Comparison of ENCODE assay signal across 19 cellular contexts in the genomic region with DNA sequence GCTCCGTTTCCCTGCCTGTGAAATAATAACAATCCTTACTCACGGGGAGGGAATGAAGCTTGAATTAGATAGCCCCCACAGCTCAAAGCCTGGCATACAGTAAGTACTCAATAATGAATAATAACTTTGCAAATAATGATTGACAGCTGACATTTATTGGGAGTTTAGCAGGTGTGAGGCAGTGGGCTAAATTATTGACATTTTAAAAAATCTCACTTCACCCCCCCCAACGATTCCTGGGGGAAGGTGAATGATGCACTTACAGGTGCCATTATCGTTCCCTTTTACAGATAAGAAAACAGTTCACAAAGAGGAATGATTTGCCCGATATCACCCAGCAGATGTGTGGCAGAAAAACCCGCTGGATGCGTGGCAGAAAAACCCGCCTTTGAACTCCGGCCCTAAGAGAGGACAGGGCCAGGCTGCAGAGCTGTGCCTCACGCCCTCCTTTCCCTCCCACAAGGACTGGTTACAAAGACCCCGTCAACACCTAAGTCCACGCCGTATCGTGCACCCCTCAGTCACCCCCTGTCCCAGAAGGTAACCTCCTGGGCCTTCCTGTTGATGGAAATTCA.
A peak's percentile ranks its signal among the peaks of the same experiment; 100 is the strongest.
DNase-seq lines count a peak whose midpoint lies in the region; ATAC-seq, FAIRE-seq and TF ChIP-seq lines count a peak whose summit lies in the region.
"Had no signal": no experiment of that assay in that cellular context is flagged by ENCODE, and none has a peak within 500 bp of the region (broad histone marks: within the 10 kb centered on the region; RNA-seq: fewer than 3 reads in every experiment).

No MANE protein-coding gene starts in this region.

- no peak for TF ChIP-seq RAD21 in A549 (conservative IDR thresholded peaks at IDR 0.05 in 1 of 2, IDR thresholded peaks at IDR 0.05 in 1 of 2)
- no peak for TF ChIP-seq RAD21 in K562 (CRISPR knock-in tag; conservative IDR thresholded peaks at IDR 0.05 in 1 of 2, IDR thresholded peaks at IDR 0.05 in 1 of 2)

- H2BK15ac ChIP-seq in H9 (ENCODE audit: low read depth, low read length), result no peak overlapping the region

- DNase-seq in A549 (ENCODE audit: low read depth in 1 of 2, low spot score in 1 of 2), result no peak
- DNase-seq in K562 (ENCODE audit: extremely low read depth in 1 of 4, low spot score in 3 of 4), result no peak
- DNase-seq in lower lobe of right lung, result no peak
- DNase-seq in stomach, result no peak
- no peak for DNase-seq in WERI-Rb-1
- DNase-seq in activated CD4-positive, CD25-positive, alpha-beta regulatory T cell treated with anti-CD3 and anti-CD28 coated beads, Interleukin-2, amount 50 U/mL, for 72 hours, result no peak
- no peak for DNase-seq in PC-3
- no peak for DNase-seq in H9
- DNase-seq: activated CD4-positive, alpha-beta T cell treated with anti-CD3 and anti-CD28 coated beads for 48 hours; activated naive CD4-positive, alpha-beta T cell treated with anti-CD3 and anti-CD28 coated beads, Interleukin-2, amount 50 U/mL, for 16 hours; NCI-H1105 treated with DMSO at 0.1 percent for 48 hours; NCI-H2081; NCI-H446 treated with DMSO at 0.1 percent for 48 hours; nephron progenitor cell; stimulated activated CD4-positive, alpha-beta T cell treated with anti-CD3 and anti-CD28 coated beads, Interleukin-4, amount 100 ng/mL, for 1 hour; stimulated activated naive CD4-positive, alpha-beta T cell treated with Interleukin-2 at 50 U/mL for 16 hours had no signal

- H3K36me3 Mint-ChIP-seq in H9 (ENCODE audit: insufficient read depth in 1 of 3, low read depth in 3 of 3), result no peaks in the 10 kb centered on the region

- H3K9ac ChIP-seq in K562 (ENCODE audit: insufficient read depth in 1 of 2, low read depth in 2 of 2, low read length in 2 of 2) (no peak overlapping the region), PC-3 (ENCODE audit: low read length) (no peak overlapping the region), H9 (ENCODE audit: extremely low read depth, insufficient read length, low read length) (no peak overlapping the region)

- no peak overlapping the region for H3K4me3 ChIP-seq in A549
- no peak overlapping the region for H3K4me3 ChIP-seq in K562
- H3K4me3 ChIP-seq in lower lobe of right lung, result no peak overlapping the region
- no peak overlapping the region for H3K4me3 ChIP-seq in stomach
- no peak overlapping the region for H3K4me3 ChIP-seq in WERI-Rb-1 (ENCODE audit: low read depth, low read length)
- no peak overlapping the region for H3K4me3 ChIP-seq in PC-3 (ENCODE audit: low read length)

- no peak for ATAC-seq in A549
- ATAC-seq in K562, result no peak
- ATAC-seq in lower lobe of right lung, result no peak
- no peak for ATAC-seq in PC-3

- in situ Hi-C loops in K562 (cut with MboI), result no loop called here

- POLR2A ChIA-PET in A549 (lab: Yijun Ruan, JAX) (no interaction called here), K562 (lab: Yijun Ruan, JAX) (no interaction called here), PC-3 (lab: Charles Lee; ENCODE audit: unreplicated experiment) (no interaction called here)

- no peak overlapping the region for H3K4ac ChIP-seq in H9 (ENCODE audit: low read depth, low read length)

- H3K79me1 ChIP-seq in H9 (ENCODE audit: insufficient read depth, low read depth, low read length, poor library complexity, severe bottlenecking), result no peaks in the 10 kb centered on the region

- BruUV-seq in K562 (replicated peaks; lab: Mats Ljungman, UMichigan) (no TSS peak), PC-3 (replicated peaks; lab: Mats Ljungman, UMichigan) (no TSS peak)

- intact Hi-C loops in K562 (cut with micrococcal nuclease) (no loop called here), lower lobe of right lung (cut with DNase I) (no loop called here), stomach (cut with DNase I; ENCODE audit: low total_unique reads) (loop anchor here (10.0 kb wide), 1 partner anchor 59 kb away; no protein-coding TSS in a partner anchor), PC-3 (cut with micrococcal nuclease) (no loop called here)

- no peak overlapping the region for H2BK12ac ChIP-seq in H9 (ENCODE audit: insufficient read length, low read depth, low read length)

- no peaks in the 10 kb centered on the region; the same call in 1 of the 2 replicates for H3K27me3 Mint-ChIP-seq in H9 (ENCODE audit: low read depth)

- no peaks in the 10 kb centered on the region for H3K23me2 ChIP-seq in H9 (ENCODE audit: insufficient read length, low read depth, low read length, poor library complexity, severe bottlenecking)

- no peak overlapping the region for H4K5ac ChIP-seq in H9 (ENCODE audit: insufficient read length, low read depth, low read length)

- no peak for TF ChIP-seq EP300 in A549 (IDR thresholded peaks at IDR 0.05)
- no peak for TF ChIP-seq EP300 in K562 (IDR thresholded peaks at IDR 0.05; ENCODE audit: low read length)
- no peak for TF ChIP-seq EP300 in stomach (IDR thresholded peaks at IDR 0.05)

- no peaks in the 10 kb centered on the region for H3K9me3 Mint-ChIP-seq in H9
- H3K9me3 Mint-ChIP-seq: nephron progenitor cell had no signal

- no peak overlapping the region for H4K8ac ChIP-seq in H9 (replicated peaks; ENCODE audit: insufficient read length, low read depth, low read length)

- FAIRE-seq in A549 (lab: Jason Lieb, UNC) (no peak), K562 (lab: Jason Lieb, UNC) (no peak)
- FAIRE-seq: astrocyte, H54, urothelium cell line had no signal

- H3K4me3 Mint-ChIP-seq in H9, result no peak overlapping the region
- H3K4me3 Mint-ChIP-seq: nephron progenitor cell had no signal

- H3K36me3 ChIP-seq in K562 (ENCODE audit: control insufficient read depth, insufficient read depth, low read length) (no peaks in the 10 kb centered on the region), lower lobe of right lung (no peaks in the 10 kb centered on the region), stomach (no peaks in the 10 kb centered on the region), WERI-Rb-1 (no peaks in the 10 kb centered on the region), PC-3 (ENCODE audit: low read depth, low read length) (no peaks in the 10 kb centered on the region)

- H3K27ac Mint-ChIP-seq in H9, result no peak overlapping the region
- H3K27ac Mint-ChIP-seq: nephron progenitor cell had no signal

- no peak for TF ChIP-seq CTCF in A549 (IDR thresholded peaks at IDR 0.05)
- TF ChIP-seq CTCF in K562 (IDR thresholded peaks at IDR 0.05 in 2 of 3, conservative IDR thresholded peaks at IDR 0.05 in 1 of 3; ENCODE audit: insufficient read depth in 2 of 3, low read depth in 1 of 3, low read length in 3 of 3), result no peak
- no peak for TF ChIP-seq CTCF in lower lobe of right lung (IDR thresholded peaks at IDR 0.05)
- TF ChIP-seq CTCF in stomach (IDR thresholded peaks at IDR 0.05), result no peak
- TF ChIP-seq CTCF in WERI-Rb-1 (IDR thresholded peaks at IDR 0.05; ENCODE audit: low read depth, low read length), result no peak
- no peak for TF ChIP-seq CTCF in PC-3 (conservative IDR thresholded peaks at IDR 0.05; ENCODE audit: low read depth, low read length)
- TF ChIP-seq CTCF in H9 (conservative IDR thresholded peaks at IDR 0.05), result no peak

- no peak overlapping the region for H3K14ac ChIP-seq in H9 (ENCODE audit: insufficient read depth, low read length)

- no peak overlapping the region for H2BK120ac ChIP-seq in H9 (ENCODE audit: low read depth, low read length, poor library complexity, severe bottlenecking)

- no peaks in the 10 kb centered on the region for H3K27me3 ChIP-seq in K562 (ENCODE audit: control insufficient read depth in 2 of 2, insufficient read depth in 2 of 2, low read length in 2 of 2)
- H3K27me3 ChIP-seq in lower lobe of right lung (ENCODE audit: low read depth), result no peaks in the 10 kb centered on the region
- no peaks in the 10 kb centered on the region for H3K27me3 ChIP-seq in stomach
- no peaks in the 10 kb centered on the region for H3K27me3 ChIP-seq in WERI-Rb-1 (ENCODE audit: insufficient read depth, low read depth, severe bottlenecking)
- H3K27me3 ChIP-seq in PC-3 (ENCODE audit: low read length), result no peaks in the 10 kb centered on the region
- no peaks in the 10 kb centered on the region for H3K27me3 ChIP-seq in H9 (ENCODE audit: insufficient read depth, low read length)

- H2AFZ ChIP-seq in K562 (ENCODE audit: low read depth, low read length) (no peak overlapping the region), PC-3 (ENCODE audit: low read length) (no peak overlapping the region), H9 (ENCODE audit: low read length) (no peak overlapping the region)

- H2BK20ac ChIP-seq in H9 (ENCODE audit: low read depth, low read length, poor library complexity, severe bottlenecking), result no peak overlapping the region

- H4K20me1 ChIP-seq in K562 (replicated peaks; ENCODE audit: control insufficient read depth, insufficient read depth, low read length), result no peaks in the 10 kb centered on the region
- no peaks in the 10 kb centered on the region for H4K20me1 ChIP-seq in PC-3 (ENCODE audit: low read length)
- no peaks in the 10 kb centered on the region for H4K20me1 ChIP-seq in H9 (ENCODE audit: control insufficient read depth, insufficient read depth, insufficient read length)

- H3K23ac ChIP-seq in H9 (ENCODE audit: insufficient read length, low read depth, low read length), result no peak overlapping the region

- H3F3A ChIP-seq in PC-3 (ENCODE audit: low read length, unreplicated experiment), result no peaks in the 10 kb centered on the region

- no peak overlapping the region for H2BK5ac ChIP-seq in H9 (ENCODE audit: insufficient read length, low read length)

- no peaks in the 10 kb centered on the region for H3K9me2 ChIP-seq in PC-3 (replicated peaks; ENCODE audit: low read length)

- no peaks in the 10 kb centered on the region for H3K9me1 ChIP-seq in K562 (ENCODE audit: control insufficient read depth, insufficient read depth, low read length)

- H3K18ac ChIP-seq in H9 (ENCODE audit: insufficient read length, low read depth, low read length), result no peak overlapping the region

- no peak for TF ChIP-seq POLR2A in A549 (IDR thresholded peaks at IDR 0.05; ENCODE audit: low read length)
- no peak for TF ChIP-seq POLR2A in K562 (conservative IDR thresholded peaks at IDR 0.05)
- no peak for TF ChIP-seq POLR2A in stomach (IDR thresholded peaks at IDR 0.05)

- H3K79me2 ChIP-seq in K562 (ENCODE audit: control insufficient read depth, insufficient read depth, low read length) (no peaks in the 10 kb centered on the region), PC-3 (ENCODE audit: low read length) (no peaks in the 10 kb centered on the region), H9 (ENCODE audit: insufficient read depth, low read length) (no peaks in the 10 kb centered on the region)

- H3K27ac ChIP-seq in A549 (peak overlapping the region; percentile 67 to 81; a peak in 5 of 6 replicates), K562 (ENCODE audit: extremely low read depth, low read depth, low read length) (no peak overlapping the region), lower lobe of right lung (peak overlapping the region; percentile 81), stomach (peak overlapping the region; percentile 64 to 88 (median 79)), WERI-Rb-1 (no peak overlapping the region), PC-3 (ENCODE audit: low read length) (no peak overlapping the region), H9 (ENCODE audit: insufficient read length, low read depth, low read length) (no peak overlapping the region)

- no peak overlapping the region for H2AK5ac ChIP-seq in H9 (ENCODE audit: insufficient read length, low read length)

- H3K4me1 ChIP-seq in A549 (peaks cover 57% of the 10 kb centered on the region), K562 (replicated peaks in 1 of 2; ENCODE audit: control insufficient read depth in 2 of 2, insufficient read depth in 2 of 2, low read length in 2 of 2) (peaks cover 6 to 26% of the 10 kb centered on the region in 2 experiments; a peak in 4 of 5 replicates), lower lobe of right lung (peaks cover 48% of the 10 kb centered on the region), stomach (peaks cover 46 to 73% (median 59%) of the 10 kb centered on the region in 4 donors), PC-3 (ENCODE audit: insufficient read depth, low read length) (peaks cover 24% of the 10 kb centered on the region), H9 (ENCODE audit: insufficient read depth, low read length) (peaks cover 2% of the 10 kb centered on the region; the same call in 1 of the 2 replicates)

- H3K9me3 ChIP-seq in A549 (no peaks in the 10 kb centered on the region), K562 (replicated peaks; ENCODE audit: control insufficient read depth, insufficient read depth, low read depth, low read length) (no peaks in the 10 kb centered on the region), lower lobe of right lung (no peaks in the 10 kb centered on the region), stomach (no peaks in the 10 kb centered on the region), WERI-Rb-1 (ENCODE audit: severe bottlenecking) (no peaks in the 10 kb centered on the region), PC-3 (ENCODE audit: low read length) (no peaks in the 10 kb centered on the region), H9 (ENCODE audit: control insufficient read depth, low read depth, low read length) (no peaks in the 10 kb centered on the region)

- H3T11ph ChIP-seq in H9 (ENCODE audit: low read length), result no peak overlapping the region

- H3K4me2 ChIP-seq in A549, result no peak overlapping the region
- H3K4me2 ChIP-seq in K562 (ENCODE audit: insufficient read depth, low read length), result no peak overlapping the region
- no peak overlapping the region for H3K4me2 ChIP-seq in PC-3 (ENCODE audit: low read length)
- H3K4me2 ChIP-seq in H9 (ENCODE audit: insufficient read depth, insufficient read length, low read length), result no peak overlapping the region

- H4K91ac ChIP-seq in H9 (ENCODE audit: insufficient read length, low read depth, low read length), result no peak overlapping the region

- CTCF ChIA-PET in A549 (lab: Yijun Ruan, JAX), result interaction anchor here (0.8 to 1.2 kb wide), 3 partner anchors 17 to 206 kb away, joined by 3 to 4 read pairs (median 3); a partner anchor contains a TSS
- CTCF ChIA-PET in K562 (lab: Yijun Ruan, JAX; ENCODE audit: low intra/inter-chr PET ratio), result no interaction called here
- CTCF ChIA-PET in PC-3 (lab: Charles Lee), result no interaction called here

- peaks cover 2 to 18% of the 10 kb centered on the region in 2 experiments; a peak in 2 of 4 replicates for H3K4me1 Mint-ChIP-seq in H9

- WGBS in A549 (ENCODE audit: missing lambda C conversion rate), result 87% methylated on average over 14 of the region's 14 CpGs
- WGBS in K562 (ENCODE audit: insufficient coverage, low coverage, missing lambda C conversion rate), result 67% methylated on average over 14 of the region's 14 CpGs
- WGBS in stomach, 5 donors, result 80 to 84% (median 81%) methylated on average over 14 of the region's 14 CpGs
- no CpG with 5 or more reads among the region's 14 CpGs for WGBS in H9 (ENCODE audit: extremely low coverage, insufficient read length, low lambda C conversion rate)

- no peak overlapping the region for H3K56ac ChIP-seq in H9 (ENCODE audit: insufficient read length, low read depth, low read length)

Comparison
In these comparisons a context has a peak if more than half of its experiments do, and no peak if none do; other contexts are left out.
1. H3K27ac ChIP-seq: peak in A549 (2 of 2), lower lobe of right lung (single experiment) and stomach (5 of 5); none in K562 (single experiment), WERI-Rb-1 (single experiment), PC-3 (single experiment) and H9 (single experiment).